15 cellular contexts compared by ENCODE assay signal in the genomic region with DNA sequence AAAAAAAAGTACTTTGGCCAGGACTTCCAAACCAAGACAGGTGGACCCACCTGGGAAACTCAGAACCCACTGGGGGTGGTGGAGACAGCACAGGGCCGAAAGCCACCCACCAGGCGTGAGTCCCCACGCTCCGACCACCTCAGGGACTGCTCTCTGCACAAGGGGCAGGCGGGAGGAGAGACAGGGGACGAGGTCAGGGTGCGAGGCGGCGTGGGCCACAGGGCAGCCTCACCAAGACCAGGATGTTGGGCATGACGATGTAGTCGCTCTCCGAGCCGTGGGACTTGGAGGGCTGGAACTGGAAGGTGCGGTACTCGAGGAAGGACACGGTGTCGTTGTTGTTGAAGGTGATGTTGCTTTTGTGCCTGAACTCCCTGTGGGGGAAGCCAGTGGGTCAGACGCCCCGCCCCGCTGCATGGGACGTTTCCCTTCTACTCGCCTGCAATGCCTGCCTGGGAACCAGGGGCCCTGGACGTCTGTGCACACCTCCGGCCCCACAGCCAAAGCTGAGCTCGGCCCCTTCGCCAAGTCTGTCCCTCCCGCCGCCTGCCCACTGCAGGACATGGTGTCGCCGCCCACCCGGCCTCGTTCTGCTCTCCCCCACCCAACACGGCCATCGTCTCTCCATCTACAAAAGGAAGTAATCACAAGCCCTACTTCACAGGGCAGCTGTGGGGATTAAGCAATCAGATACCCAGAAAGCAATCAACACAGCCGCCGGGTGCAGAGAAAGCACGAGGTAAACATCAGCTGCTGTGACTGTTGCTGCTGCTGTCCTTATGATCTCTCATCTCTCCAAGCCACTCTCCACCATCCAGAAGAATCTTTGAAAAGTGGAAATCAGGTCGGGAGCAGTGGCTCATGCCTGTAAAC. TPM values are rescaled to one million over a fixed set of nuclear protein-coding genes. Genes with fewer than 3 reads are reported as not detected.
DNase-seq lines count a peak whose midpoint lies in the region; FAIRE-seq and TF ChIP-seq lines count a peak whose summit lies in the region.
"Had no signal": no experiment of that assay in that cellular context is flagged by ENCODE, and none has a peak within 500 bp of the region (broad histone marks: within the 10 kb centered on the region; RNA-seq: fewer than 3 reads in every experiment).

No MANE protein-coding gene starts in this region.

- H3K27ac ChIP-seq in testis = no peak overlapping the region
- H3K27ac ChIP-seq: body of pancreas had no signal

- no peak for TF ChIP-seq CTCF in testis (IDR thresholded peaks at IDR 0.05)

- no peak for FAIRE-seq in frontal cortex (lab: Jason Lieb, UNC)

- TF ChIP-seq POLR2A in testis (IDR thresholded peaks at IDR 0.05) = no peak

- DNase-seq in NCI-H82 (lab: John Stamatoyannopoulos, UW) (peak; percentile 50), NCI-H82 treated with DMSO at 0.1 percent for 48 hours (lab: John Stamatoyannopoulos, UW; ENCODE audit: unreplicated experiment) (no peak), NCI-H774 (lab: John Stamatoyannopoulos, UW) (peak; percentile 34), frontal cortex (ENCODE audit: low spot score in 2 of 2) (peak; percentile 36 to 60), testis (peak; percentile 37), iPS-NIHi11 (ENCODE audit: low spot score) (no peak), DMS79 (lab: John Stamatoyannopoulos, UW) (no peak), EL (no peak)
- DNase-seq: activated CD4-positive, alpha-beta T cell treated with anti-CD3 and anti-CD28 coated beads for 48 hours; DMS79 treated with DMSO at 0.1 percent for 48 hours; naive B cell; NCI-H526 treated with DMSO at 0.1 percent for 48 hours; trophoblast cell had no signal

- H3K4me3 ChIP-seq in testis = no peak overlapping the region
- H3K4me3 ChIP-seq: body of pancreas, smooth muscle cell had no signal

- H3K9me3 ChIP-seq in testis = no peaks in the 10 kb centered on the region
- H3K9me3 ChIP-seq: body of pancreas had no signal

- no peaks in the 10 kb centered on the region for H3K36me3 ChIP-seq in testis (ENCODE audit: low read depth, missing control alignments)

- 80 to 88% methylated on average over 38 of the region's 38 CpGs for WGBS in testis, 2 donors

- intact Hi-C loops in testis (cut with DNase I; ENCODE audit: low total_unique reads) = no loop called here

- H3K4me1 ChIP-seq in testis = peaks cover 10% of the 10 kb centered on the region
- H3K4me1 ChIP-seq: body of pancreas had no signal

- H3K27me3 ChIP-seq in testis = no peaks in the 10 kb centered on the region
- H3K27me3 ChIP-seq: body of pancreas had no signal

RNA-seq across cellular contexts. Expression of gene SCARB1, which starts 48.7 kb away (rescaled TPM):
- total RNA-seq in frontal cortex (8.6 TPM), testis (10 to 100 TPM; 46.9 to 73.6 TPM)
- polyA plus RNA-seq in testis (ENCODE audit: insufficient read depth, low read depth, low replicate concordance) = 116 TPM

Comparison
In these comparisons a context has a peak if more than half of its experiments do, and no peak if none do; other contexts are left out.
1. DNase-seq: peak in NCI-H82 (single experiment), NCI-H774 (single experiment), frontal cortex (2 of 2) and testis (single experiment); none in NCI-H82 treated with DMSO at 0.1 percent for 48 hours (single experiment), iPS-NIHi11 (single experiment), DMS79 (single experiment) and EL (single experiment).